16 cellular contexts compared by ENCODE assay signal in genomic region chr3:39137991-39138803, GRCh38. TPM values are rescaled to one million over a fixed set of nuclear protein-coding genes. Genes with fewer than 3 reads are reported as not detected.
DNase-seq lines count a peak whose midpoint lies in the region; ATAC-seq, FAIRE-seq and TF ChIP-seq lines count a peak whose summit lies in the region.
"Had no signal": no experiment of that assay in that cellular context is flagged by ENCODE, and none has a peak within 500 bp of the region (broad histone marks: within the 10 kb centered on the region; RNA-seq: fewer than 3 reads in every experiment).

No MANE protein-coding gene starts in this region.

- no peak for DNase-seq in HepG2 (ENCODE audit: low spot score)
- DNase-seq in right lobe of liver: no peak
- no peak for DNase-seq in activated naive CD8-positive, alpha-beta T cell treated with anti-CD3 and anti-CD28 coated beads, Interleukin-2, amount 10 ng/mL, durations not matched to agents 7 days and 5 days
- no peak for DNase-seq in naive B cell
- no peak for DNase-seq in T-helper 2 cell
- DNase-seq in NCI-H774 (lab: John Stamatoyannopoulos, UW): no peak
- no peak for DNase-seq in prostate gland (ENCODE audit: low spot score)
- DNase-seq: activated T-cell treated with anti-CD3 and anti-CD28 coated beads, Interleukin-2, amount 50 U/mL, for 72 hours; mammary epithelial cell; NCI-H2227 treated with DMSO at 0.1 percent for 48 hours; spleen; WERI-Rb-1 had no signal

- intact Hi-C loops in HepG2 (cut with micrococcal nuclease; ENCODE audit: unreplicated experiment) (no loop called here), right lobe of liver (cut with DNase I) (no loop called here), prostate gland (cut with DNase I) (no loop called here)

- ATAC-seq in HepG2: peak; percentile 3; the same call in 2 of the 3 replicates
- no peak for ATAC-seq in right lobe of liver
- ATAC-seq in activated naive CD8-positive, alpha-beta T cell treated with anti-CD3 and anti-CD28 coated beads, Interleukin-2, amount 10 ng/mL, durations not matched to agents 7 days and 5 days (ENCODE audit: low read depth): no peak
- no peak for ATAC-seq in naive B cell (ENCODE audit: low read depth in 2 of 2)
- ATAC-seq in HG02588 (IDR thresholded peaks at IDR 0.05; ENCODE audit: unreplicated experiment): no peak

- peaks cover 8% of the 10 kb centered on the region for H3K4me1 Mint-ChIP-seq in activated naive CD8-positive, alpha-beta T cell treated with anti-CD3 and anti-CD28 coated beads, Interleukin-2, amount 10 ng/mL, durations not matched to agents 7 days and 5 days
- H3K4me1 Mint-ChIP-seq in naive B cell: peaks cover 21 to 34% (median 30%) of the 10 kb centered on the region in 3 donors

- H3K4me1 ChIP-seq in HepG2 (ENCODE audit: insufficient read depth, low read length): no peaks in the 10 kb centered on the region
- peaks cover 0 to 24% (median 9%) of the 10 kb centered on the region in 4 donors for H3K4me1 ChIP-seq in right lobe of liver
- peaks cover 31% of the 10 kb centered on the region for H3K4me1 ChIP-seq in prostate gland (replicated peaks)

- in situ Hi-C loops in HepG2 (cut with HindIII; ENCODE audit: extremely low pct_ligation_motif_present, low pct_unique_long_range_greater_than_20kb): no loop called here

- TF ChIP-seq EP300 in HepG2 (IDR thresholded peaks at IDR 0.05; ENCODE audit: low read depth in 2 of 2, low read length in 2 of 2) (no peak), HepG2 (CRISPR knock-in tag; IDR thresholded peaks at IDR 0.05; ENCODE audit: borderline replicate concordance) (no peak)

- H3K9me3 Mint-ChIP-seq in activated naive CD8-positive, alpha-beta T cell treated with anti-CD3 and anti-CD28 coated beads, Interleukin-2, amount 10 ng/mL, durations not matched to agents 7 days and 5 days: no peaks in the 10 kb centered on the region
- H3K9me3 Mint-ChIP-seq in naive B cell: no peaks in the 10 kb centered on the region
- H3K9me3 Mint-ChIP-seq: activated T-cell treated with anti-CD3 and anti-CD28 coated beads, Interleukin-2, amount 50 U/mL, for 72 hours had no signal

- H3K4me3 ChIP-seq in HepG2 (replicated peaks in 1 of 3; ENCODE audit: insufficient read depth in 1 of 3, low read depth in 2 of 3, low read length in 3 of 3): no peak overlapping the region
- no peak overlapping the region for H3K4me3 ChIP-seq in right lobe of liver
- no peak overlapping the region for H3K4me3 ChIP-seq in prostate gland
- H3K4me3 ChIP-seq: ovary, spleen had no signal

- TF ChIP-seq POLR2A in HepG2 (IDR thresholded peaks at IDR 0.05; ENCODE audit: insufficient read depth in 1 of 2, low read depth in 2 of 2, low read length in 2 of 2) (no peak), right lobe of liver (IDR thresholded peaks at IDR 0.05) (no peak), prostate gland (IDR thresholded peaks at IDR 0.05) (no peak)

- H4K20me1 ChIP-seq in HepG2 (ENCODE audit: insufficient read depth, low read length): peaks cover 3% of the 10 kb centered on the region; the same call in 1 of the 2 replicates

- H3K27me3 ChIP-seq in HepG2 (ENCODE audit: control insufficient read depth in 1 of 2, insufficient read depth in 2 of 2, low read length in 2 of 2) (0 out of 5 replicates have a peak, but pooled peaks cover 0 to 1% of the 10 kb centered on the region in 2 experiments), right lobe of liver (no peaks in the 10 kb centered on the region), prostate gland (replicated peaks; ENCODE audit: insufficient read depth) (no peaks in the 10 kb centered on the region)
- H3K27me3 ChIP-seq: ovary, spleen had no signal

- no peak overlapping the region for H3K9ac ChIP-seq in HepG2 (ENCODE audit: insufficient read depth, low read depth, low read length)

- peaks cover 14% of the 10 kb centered on the region for H3K36me3 Mint-ChIP-seq in activated naive CD8-positive, alpha-beta T cell treated with anti-CD3 and anti-CD28 coated beads, Interleukin-2, amount 10 ng/mL, durations not matched to agents 7 days and 5 days
- peaks cover 0 to 11% of the 10 kb centered on the region in 2 donors for H3K36me3 Mint-ChIP-seq in naive B cell

- H3K27ac Mint-ChIP-seq in activated naive CD8-positive, alpha-beta T cell treated with anti-CD3 and anti-CD28 coated beads, Interleukin-2, amount 10 ng/mL, durations not matched to agents 7 days and 5 days: peak overlapping the region; percentile 27
- peak overlapping the region in 5 of 6 donors; percentile 75 to 88 (median 79) for H3K27ac Mint-ChIP-seq in naive B cell
- H3K27ac Mint-ChIP-seq: activated T-cell treated with anti-CD3 and anti-CD28 coated beads, Interleukin-2, amount 50 U/mL, for 72 hours had no signal

- no peak for FAIRE-seq in HepG2 (lab: Jason Lieb, UNC)
- FAIRE-seq: frontal cortex, H1 had no signal

- H3K36me3 ChIP-seq in HepG2 (replicated peaks in 1 of 2; ENCODE audit: control insufficient read depth in 1 of 2, insufficient read depth in 2 of 2, low read length in 2 of 2) (peaks cover 8 to 16% of the 10 kb centered on the region in 2 experiments; a peak in 4 of 5 replicates), right lobe of liver (peaks cover 8 to 15% (median 11%) of the 10 kb centered on the region in 4 donors), prostate gland (no peaks in the 10 kb centered on the region)
- H3K36me3 ChIP-seq: ovary had no signal

- no peak overlapping the region for H3K4me2 ChIP-seq in HepG2 (ENCODE audit: low read depth, low read length)

- no peak overlapping the region for H2AFZ ChIP-seq in HepG2 (ENCODE audit: low read length)

- no peaks in the 10 kb centered on the region for H3K9me3 ChIP-seq in HepG2 (ENCODE audit: low read length)
- H3K9me3 ChIP-seq in right lobe of liver: no peaks in the 10 kb centered on the region
- no peaks in the 10 kb centered on the region for H3K9me3 ChIP-seq in prostate gland
- H3K9me3 ChIP-seq: ovary, spleen had no signal

- no peaks in the 10 kb centered on the region for H3K79me2 ChIP-seq in HepG2 (ENCODE audit: insufficient read depth, low read length)

- CTCF ChIA-PET in HepG2 (lab: Yijun Ruan, JAX; ENCODE audit: low intra/inter-chr PET ratio, low total read pairs): no interaction called here

- 80% methylated on average over 7 of the region's 10 CpGs for WGBS in HepG2 (ENCODE audit: low lambda C conversion rate)
- WGBS in right lobe of liver (ENCODE audit: insufficient coverage, low coverage, low lambda C conversion rate, missing lambda C conversion rate): 92% methylated on average over 2 of the region's 10 CpGs
- 92% methylated on average over 10 of the region's 10 CpGs for WGBS in prostate gland

- no peak for TF ChIP-seq CTCF in HepG2 (CRISPR knock-in tag; IDR thresholded peaks at IDR 0.05)
- TF ChIP-seq CTCF in right lobe of liver (IDR thresholded peaks at IDR 0.05): no peak
- no peak for TF ChIP-seq CTCF in prostate gland (IDR thresholded peaks at IDR 0.05)

- H3K4me3 Mint-ChIP-seq in activated naive CD8-positive, alpha-beta T cell treated with anti-CD3 and anti-CD28 coated beads, Interleukin-2, amount 10 ng/mL, durations not matched to agents 7 days and 5 days: no peak overlapping the region
- H3K4me3 Mint-ChIP-seq in naive B cell: peak overlapping the region in 2 of 8 donors; percentile 58 to 59

- no TSS peak for BruUV-seq in HepG2 (replicated peaks; lab: Mats Ljungman, UMichigan)

- no peak for TF ChIP-seq RAD21 in HepG2 (CRISPR knock-in tag; IDR thresholded peaks at IDR 0.05)

- no peaks in the 10 kb centered on the region for H3K27me3 Mint-ChIP-seq in activated naive CD8-positive, alpha-beta T cell treated with anti-CD3 and anti-CD28 coated beads, Interleukin-2, amount 10 ng/mL, durations not matched to agents 7 days and 5 days
- H3K27me3 Mint-ChIP-seq in naive B cell: no peaks in the 10 kb centered on the region

- H3K27ac ChIP-seq in HepG2 (ENCODE audit: extremely low read length, insufficient read depth, low read length) (no peak overlapping the region), right lobe of liver (no peak overlapping the region), prostate gland (peak overlapping the region in 1 of 2 donors; percentile 33)
- H3K27ac ChIP-seq: ovary, spleen, WERI-Rb-1 had no signal

- POLR2A ChIA-PET in HepG2 (lab: Yijun Ruan, JAX): no interaction called here
- POLR2A ChIA-PET in activated naive CD8-positive, alpha-beta T cell treated with anti-CD3 and anti-CD28 coated beads, Interleukin-2, amount 10 ng/mL, durations not matched to agents 7 days and 5 days (lab: Charles Lee): interaction anchor here (1.4 kb wide), 1 partner anchor 9 kb away, joined by 4 read pairs; no protein-coding TSS in a partner anchor

RNA-seq across cellular contexts. Expression of gene CSRNP1, which starts 15.2 kb away (rescaled TPM):
- total RNA-seq in HepG2 (2016; rRNA removed; fragmentation: Illumina TruSeq; extraction: Trizol): 9.3 and 10.8 TPM in 2 replicates
- 1.5 and 2.3 TPM in 2 replicates for total RNA-seq in HepG2 (2016; cell fraction: cytosol; rRNA removed; fragmentation: Illumina TruSeq; extraction: Trizol; ENCODE audit: low read depth)
- 7.4 and 10.8 TPM in 2 replicates for total RNA-seq in HepG2 (2016; cell fraction: insoluble cytoplasmic fraction; rRNA removed; fragmentation: Illumina TruSeq; extraction: Trizol)
- 6.2 TPM in 2 replicates for total RNA-seq in HepG2 (2016; cell fraction: membrane; rRNA removed; fragmentation: Illumina TruSeq; extraction: Trizol)
- total RNA-seq in HepG2 (2016; cell fraction: nucleus; rRNA removed; fragmentation: Illumina TruSeq; extraction: Trizol): 8.4 and 9.2 TPM in 2 replicates
- 11.3 and 13.1 TPM in 2 replicates for polyA plus RNA-seq in HepG2 (2011; rRNA removed)
- 10.2 and 11.5 TPM in 2 replicates for polyA plus RNA-seq in HepG2 (2011; cell fraction: cytosol; rRNA removed)
- polyA plus RNA-seq in HepG2 (2011; cell fraction: nucleus; rRNA removed): 16.5 and 19.1 TPM in 2 replicates
- polyA plus RNA-seq in HepG2 (2012): 7.1 and 11.4 TPM in 2 replicates
- polyA plus RNA-seq in HepG2 (2016; cell fraction: cytosol; fragmentation: Illumina TruSeq; extraction: Trizol; ENCODE audit: low read depth): 0.62 and 0.80 TPM in 2 replicates
- 5.7 and 6.6 TPM in 2 replicates for polyA plus RNA-seq in HepG2 (2016; cell fraction: insoluble cytoplasmic fraction; fragmentation: Illumina TruSeq; extraction: Trizol; ENCODE audit: low read depth)
- polyA plus RNA-seq in HepG2 (2016; cell fraction: membrane; fragmentation: Illumina TruSeq; extraction: Trizol; ENCODE audit: low read depth): 2.0 and 2.4 TPM in 2 replicates
- polyA plus RNA-seq in HepG2 (2016; cell fraction: nucleus; fragmentation: Illumina TruSeq; extraction: Trizol; ENCODE audit: insufficient read depth, low read depth): 11.8 and 12.9 TPM in 2 replicates
- polyA minus RNA-seq in HepG2 (2011; rRNA and poly(A)+ RNA removed; ENCODE audit: low replicate concordance): 16.7 and 44.8 TPM in 2 replicates
- polyA minus RNA-seq in HepG2 (2011; cell fraction: cytosol; rRNA and poly(A)+ RNA removed): 13.3 and 14.3 TPM in 2 replicates
- 18.9 and 21.8 TPM in 2 replicates for polyA minus RNA-seq in HepG2 (2011; cell fraction: nucleus; rRNA and poly(A)+ RNA removed)
- total RNA-seq in right lobe of liver: 10 to 100 TPM in 5 of 6 experiments, 1 to 10 TPM in 1; 6.7 to 43.4 (median 17.4) TPM
- total RNA-seq in activated naive CD8-positive, alpha-beta T cell treated with anti-CD3 and anti-CD28 coated beads, Interleukin-2, amount 10 ng/mL, durations not matched to agents 7 days and 5 days: 10 to 100 TPM; 15.8 to 16.5 TPM
- polyA plus RNA-seq in naive B cell (ENCODE audit: low read depth in 6 of 6): 10 to 100 TPM; 47.3 to 99.7 (median 64.4) TPM
- 10 to 100 TPM; 38.4 to 45.9 TPM for total RNA-seq in prostate gland

RNA-seq across cellular contexts. Expression of gene TTC21A, which starts 30.7 kb away (rescaled TPM):
- total RNA-seq in HepG2 (2016; rRNA removed; fragmentation: Illumina TruSeq; extraction: Trizol) (0.31 and 0.39 TPM in 2 replicates), right lobe of liver (1 to 10 TPM; 1.4 to 3.5 (median 2.5) TPM), prostate gland (10 to 100 TPM in 1 of 2 donors, 1 to 10 TPM in 1; 9.0 to 23.2 TPM)
- 0.88 TPM in 1 of 2 replicates, not detected in the other for total RNA-seq in HepG2 (2016; cell fraction: cytosol; rRNA removed; fragmentation: Illumina TruSeq; extraction: Trizol; ENCODE audit: low read depth)
- total RNA-seq in HepG2 (2016; cell fraction: insoluble cytoplasmic fraction; rRNA removed; fragmentation: Illumina TruSeq; extraction: Trizol): 0.26 and 0.36 TPM in 2 replicates
- 0.07 and 0.22 TPM in 2 replicates for total RNA-seq in HepG2 (2016; cell fraction: membrane; rRNA removed; fragmentation: Illumina TruSeq; extraction: Trizol)
- 0.50 and 2.4 TPM in 2 replicates for total RNA-seq in HepG2 (2016; cell fraction: nucleus; rRNA removed; fragmentation: Illumina TruSeq; extraction: Trizol)
- polyA plus RNA-seq in HepG2 (2011; rRNA removed) (1.5 and 1.6 TPM in 2 replicates), naive B cell (ENCODE audit: low read depth in 6 of 6) (10 to 100 TPM in 4 of 6 donors, 1 to 10 TPM in 2; 3.8 to 14.8 (median 11.2) TPM)
- polyA plus RNA-seq in HepG2 (2011; cell fraction: cytosol; rRNA removed): 0.27 and 0.48 TPM in 2 replicates
- 4.9 and 6.3 TPM in 2 replicates for polyA plus RNA-seq in HepG2 (2011; cell fraction: nucleus; rRNA removed)
- polyA plus RNA-seq in HepG2 (2012): 0.63 and 0.74 TPM in 2 replicates
- polyA plus RNA-seq in HepG2 (2016; cell fraction: cytosol; fragmentation: Illumina TruSeq; extraction: Trizol; ENCODE audit: low read depth): 0.08 and 0.12 TPM in 2 replicates
- 0.25 and 0.41 TPM in 2 replicates for polyA plus RNA-seq in HepG2 (2016; cell fraction: insoluble cytoplasmic fraction; fragmentation: Illumina TruSeq; extraction: Trizol; ENCODE audit: low read depth)
- polyA plus RNA-seq in HepG2 (2016; cell fraction: membrane; fragmentation: Illumina TruSeq; extraction: Trizol; ENCODE audit: low read depth): 0.14 and 0.63 TPM in 2 replicates
- polyA plus RNA-seq in HepG2 (2016; cell fraction: nucleus; fragmentation: Illumina TruSeq; extraction: Trizol; ENCODE audit: insufficient read depth, low read depth): 2.2 TPM in 2 replicates
- 1.4 and 2.3 TPM in 2 replicates for polyA minus RNA-seq in HepG2 (2011; rRNA and poly(A)+ RNA removed; ENCODE audit: low replicate concordance)
- polyA minus RNA-seq in HepG2 (2011; cell fraction: cytosol; rRNA and poly(A)+ RNA removed): 0.53 TPM in 1 of 2 replicates, not detected in the other
- polyA minus RNA-seq in HepG2 (2011; cell fraction: nucleus; rRNA and poly(A)+ RNA removed): 3.1 and 5.3 TPM in 2 replicates
- total RNA-seq in activated naive CD8-positive, alpha-beta T cell treated with anti-CD3 and anti-CD28 coated beads, Interleukin-2, amount 10 ng/mL, durations not matched to agents 7 days and 5 days: 1 to 10 TPM; 2.7 to 4.5 TPM

RNA-seq across cellular contexts. Expression of gene GORASP1, which starts 30.8 kb away (rescaled TPM):
- total RNA-seq in HepG2 (2016; rRNA removed; fragmentation: Illumina TruSeq; extraction: Trizol) (27.0 and 36.4 TPM in 2 replicates), right lobe of liver (10 to 100 TPM; 27.8 to 35.5 (median 33.1) TPM), prostate gland (100 to 1,000 TPM in 1 of 2 donors, 10 to 100 TPM in 1; 76.5 to 104 TPM)
- total RNA-seq in HepG2 (2016; cell fraction: cytosol; rRNA removed; fragmentation: Illumina TruSeq; extraction: Trizol; ENCODE audit: low read depth): 6.2 and 6.3 TPM in 2 replicates
- 24.7 and 34.0 TPM in 2 replicates for total RNA-seq in HepG2 (2016; cell fraction: insoluble cytoplasmic fraction; rRNA removed; fragmentation: Illumina TruSeq; extraction: Trizol)
- 11.1 and 12.7 TPM in 2 replicates for total RNA-seq in HepG2 (2016; cell fraction: membrane; rRNA removed; fragmentation: Illumina TruSeq; extraction: Trizol)
- total RNA-seq in HepG2 (2016; cell fraction: nucleus; rRNA removed; fragmentation: Illumina TruSeq; extraction: Trizol): 42.3 and 46.1 TPM in 2 replicates
- polyA plus RNA-seq in HepG2 (2011; rRNA removed) (39.8 and 41.6 TPM in 2 replicates), naive B cell (ENCODE audit: low read depth in 6 of 6) (10 to 100 TPM; 19.7 to 36.7 (median 27.2) TPM)
- polyA plus RNA-seq in HepG2 (2011; cell fraction: cytosol; rRNA removed): 22.2 and 27.9 TPM in 2 replicates
- polyA plus RNA-seq in HepG2 (2011; cell fraction: nucleus; rRNA removed): 99.2 and 109 TPM in 2 replicates
- 14.9 and 22.9 TPM in 2 replicates for polyA plus RNA-seq in HepG2 (2012)
- 2.9 and 3.2 TPM in 2 replicates for polyA plus RNA-seq in HepG2 (2016; cell fraction: cytosol; fragmentation: Illumina TruSeq; extraction: Trizol; ENCODE audit: low read depth)
- polyA plus RNA-seq in HepG2 (2016; cell fraction: insoluble cytoplasmic fraction; fragmentation: Illumina TruSeq; extraction: Trizol; ENCODE audit: low read depth): 28.7 and 29.9 TPM in 2 replicates
- polyA plus RNA-seq in HepG2 (2016; cell fraction: membrane; fragmentation: Illumina TruSeq; extraction: Trizol; ENCODE audit: low read depth): 7.1 and 7.7 TPM in 2 replicates
- polyA plus RNA-seq in HepG2 (2016; cell fraction: nucleus; fragmentation: Illumina TruSeq; extraction: Trizol; ENCODE audit: insufficient read depth, low read depth): 59.7 and 73.8 TPM in 2 replicates
- polyA minus RNA-seq in HepG2 (2011; rRNA and poly(A)+ RNA removed; ENCODE audit: low replicate concordance): 59.3 and 84.8 TPM in 2 replicates
- 13.8 and 14.9 TPM in 2 replicates for polyA minus RNA-seq in HepG2 (2011; cell fraction: cytosol; rRNA and poly(A)+ RNA removed)
- 46.4 and 49.4 TPM in 2 replicates for polyA minus RNA-seq in HepG2 (2011; cell fraction: nucleus; rRNA and poly(A)+ RNA removed)
- total RNA-seq in activated naive CD8-positive, alpha-beta T cell treated with anti-CD3 and anti-CD28 coated beads, Interleukin-2, amount 10 ng/mL, durations not matched to agents 7 days and 5 days: 10 to 100 TPM; 25.1 to 28.1 TPM

RNA-seq across cellular contexts. Expression of gene XIRP1, which starts 54.2 kb away (rescaled TPM):
- total RNA-seq in HepG2 (2016; rRNA removed; fragmentation: Illumina TruSeq; extraction: Trizol) (not detected in 2 replicates), right lobe of liver (under 1 TPM in 5 of 6 experiments, not detected in 1; 0.05 to 0.43 (median 0.07) TPM), prostate gland (1 to 10 TPM in 1 of 2 donors, under 1 TPM in 1; 0.40 to 2.2 TPM)
- total RNA-seq in HepG2 (2016; cell fraction: cytosol; rRNA removed; fragmentation: Illumina TruSeq; extraction: Trizol; ENCODE audit: low read depth): not detected in 2 replicates
- total RNA-seq in HepG2 (2016; cell fraction: insoluble cytoplasmic fraction; rRNA removed; fragmentation: Illumina TruSeq; extraction: Trizol): not detected in 2 replicates
- total RNA-seq in HepG2 (2016; cell fraction: membrane; rRNA removed; fragmentation: Illumina TruSeq; extraction: Trizol): not detected in 2 replicates
- total RNA-seq in HepG2 (2016; cell fraction: nucleus; rRNA removed; fragmentation: Illumina TruSeq; extraction: Trizol): not detected in 2 replicates
- polyA plus RNA-seq in HepG2 (2011; rRNA removed) (not detected in 2 replicates), naive B cell (ENCODE audit: low read depth in 6 of 6) (under 1 TPM in 1 of 6 donors, not detected in 5; 0.05 TPM)
- not detected in 2 replicates for polyA plus RNA-seq in HepG2 (2011; cell fraction: cytosol; rRNA removed)
- 0.02 TPM in 1 of 2 replicates, not detected in the other for polyA plus RNA-seq in HepG2 (2011; cell fraction: nucleus; rRNA removed)
- not detected in 2 replicates for polyA plus RNA-seq in HepG2 (2012)
- not detected in 2 replicates for polyA plus RNA-seq in HepG2 (2016; cell fraction: cytosol; fragmentation: Illumina TruSeq; extraction: Trizol; ENCODE audit: low read depth)
- polyA plus RNA-seq in HepG2 (2016; cell fraction: insoluble cytoplasmic fraction; fragmentation: Illumina TruSeq; extraction: Trizol; ENCODE audit: low read depth): not detected in 2 replicates
- polyA plus RNA-seq in HepG2 (2016; cell fraction: membrane; fragmentation: Illumina TruSeq; extraction: Trizol; ENCODE audit: low read depth): not detected in 2 replicates
- not detected in 2 replicates for polyA plus RNA-seq in HepG2 (2016; cell fraction: nucleus; fragmentation: Illumina TruSeq; extraction: Trizol; ENCODE audit: insufficient read depth, low read depth)
- not detected in 2 replicates for polyA minus RNA-seq in HepG2 (2011; rRNA and poly(A)+ RNA removed; ENCODE audit: low replicate concordance)
- polyA minus RNA-seq in HepG2 (2011; cell fraction: cytosol; rRNA and poly(A)+ RNA removed): not detected in 2 replicates
- polyA minus RNA-seq in HepG2 (2011; cell fraction: nucleus; rRNA and poly(A)+ RNA removed): not detected in 2 replicates
- not detected for total RNA-seq in activated naive CD8-positive, alpha-beta T cell treated with anti-CD3 and anti-CD28 coated beads, Interleukin-2, amount 10 ng/mL, durations not matched to agents 7 days and 5 days
- total RNA-seq: frontal cortex, H1, mammary epithelial cell had no signal
- polyA plus RNA-seq: H1, mammary epithelial cell had no signal
